27 cellular contexts compared by ENCODE assay signal in genomic region chr2:127115471-127116199, GRCh38. TPM values are rescaled to one million over a fixed set of nuclear protein-coding genes. Genes with fewer than 3 reads are reported as not detected.
DNase-seq lines count a peak whose midpoint lies in the region; ATAC-seq and TF ChIP-seq lines count a peak whose summit lies in the region.
"Had no signal": no experiment of that assay in that cellular context is flagged by ENCODE, and none has a peak within 500 bp of the region (broad histone marks: within the 10 kb centered on the region; RNA-seq: fewer than 3 reads in every experiment).

No MANE protein-coding gene starts in this region.

- H3K4me3 ChIP-seq in body of pancreas (no peak overlapping the region), right lobe of liver (no peak overlapping the region), spleen (no peak overlapping the region), vagina (no peak overlapping the region)
- H3K4me3 ChIP-seq: adrenal gland, Peyer's patch, SJCRH30, tibial artery had no signal

- WGBS in body of pancreas, 2 donors, result 47 to 55% methylated on average over 8 to 11 of the region's 11 CpGs
- WGBS in right lobe of liver (ENCODE audit: insufficient coverage, low coverage, low lambda C conversion rate, missing lambda C conversion rate), result 31% methylated on average over 11 of the region's 11 CpGs
- WGBS in spleen, 5 donors, result 84 to 90% (median 87%) methylated on average over 11 of the region's 11 CpGs

- ATAC-seq in body of pancreas (peak; percentile 40), right lobe of liver (peak; percentile 81 to 90 (median 89))
- ATAC-seq: activated T-cell treated with anti-CD3 and anti-CD28 coated beads, Interleukin-2, amount 50 U/mL, for 72 hours; T-cell had no signal

- no peaks in the 10 kb centered on the region for H3K36me3 ChIP-seq in body of pancreas (replicated peaks in 1 of 2; ENCODE audit: insufficient read depth in 1 of 2, low read depth in 2 of 2)
- H3K36me3 ChIP-seq in right lobe of liver, result no peaks in the 10 kb centered on the region
- no peaks in the 10 kb centered on the region for H3K36me3 ChIP-seq in spleen
- no peaks in the 10 kb centered on the region for H3K36me3 ChIP-seq in vagina
- H3K36me3 ChIP-seq: adrenal gland, BE2C, Peyer's patch, SJCRH30, tibial artery had no signal

- DNase-seq in Ammon's horn (ENCODE audit: low spot score) (peak; percentile 1), body of pancreas (no peak), right lobe of liver (peak in 2 of 3 donors; percentile 62 to 71), spleen (peak; percentile 62), NCI-H2029 treated with DMSO at 0.1 percent for 48 hours (lab: John Stamatoyannopoulos, UW) (no peak), vagina (ENCODE audit: extremely low spot score in 2 of 2) (no peak), H4 (ENCODE audit: low spot score) (no peak), G401 (ENCODE audit: low spot score) (no peak)
- DNase-seq: activated naive CD4-positive, alpha-beta T cell treated with Interleukin-2 at 50 U/mL for 16 hours; activated T-cell treated with anti-CD3 and anti-CD28 coated beads, Interleukin-2, amount 50 U/mL, for 72 hours; BE2C; DMS79; glutamatergic neuron; Karpas-422; mammary epithelial cell; MV-4-11; NCI-H1694; NCI-H2171 treated with DMSO at 0.1 percent for 48 hours; NCI-H524; NK-92 treated with Interleukin-12 subunit alpha and Interleukin-12 subunit beta, amount 100 ng/mL, for 24 hours; SJCRH30; stimulated activated CD4-positive, alpha-beta T cell treated with anti-CD3 and anti-CD28 coated beads, Interleukin-4, amount 100 ng/mL, for 4 hours; stimulated activated naive CD4-positive, alpha-beta T cell treated with Interleukin-2 at 50 U/mL for 16 hours; tibial artery had no signal

- H3K27ac ChIP-seq in body of pancreas, result no peak overlapping the region
- peak overlapping the region; percentile 13 to 61 (median 47) for H3K27ac ChIP-seq in right lobe of liver
- H3K27ac ChIP-seq in spleen, result no peak overlapping the region
- no peak overlapping the region for H3K27ac ChIP-seq in vagina
- H3K27ac ChIP-seq: adrenal gland, Peyer's patch, SJCRH30, tibial artery had no signal

- H3K4me1 ChIP-seq in body of pancreas (peaks cover 6% of the 10 kb centered on the region), right lobe of liver (peaks cover 0 to 21% (median 6%) of the 10 kb centered on the region in 4 donors), spleen (peaks cover 0 to 4% (median 0%) of the 10 kb centered on the region in 6 donors), vagina (no peaks in the 10 kb centered on the region)
- H3K4me1 ChIP-seq: adrenal gland, Peyer's patch, tibial artery had no signal

- TF ChIP-seq POLR2A in body of pancreas (IDR thresholded peaks at IDR 0.05) (no peak), right lobe of liver (IDR thresholded peaks at IDR 0.05) (no peak), spleen (IDR thresholded peaks at IDR 0.05) (no peak), vagina (IDR thresholded peaks at IDR 0.05) (no peak)

- H3K9me3 ChIP-seq in body of pancreas, result no peaks in the 10 kb centered on the region
- H3K9me3 ChIP-seq in right lobe of liver, result no peaks in the 10 kb centered on the region
- no peaks in the 10 kb centered on the region for H3K9me3 ChIP-seq in spleen
- no peaks in the 10 kb centered on the region for H3K9me3 ChIP-seq in vagina
- H3K9me3 ChIP-seq: adrenal gland, BE2C, Peyer's patch, SJCRH30, tibial artery had no signal

- TF ChIP-seq CTCF in body of pancreas (IDR thresholded peaks at IDR 0.05) (no peak), right lobe of liver (IDR thresholded peaks at IDR 0.05) (no peak), spleen (IDR thresholded peaks at IDR 0.05 in 8 of 11, conservative IDR thresholded peaks at IDR 0.05 in 3 of 11) (no peak), vagina (IDR thresholded peaks at IDR 0.05) (no peak)

- in situ Hi-C loops in G401 (cut with HindIII; ENCODE audit: low sequenced_read_pairs), result no loop called here

- H3K27me3 ChIP-seq in body of pancreas (no peaks in the 10 kb centered on the region), right lobe of liver (no peaks in the 10 kb centered on the region), spleen (replicated peaks in 1 of 7) (no peaks in the 10 kb centered on the region), vagina (no peaks in the 10 kb centered on the region)
- H3K27me3 ChIP-seq: adrenal gland, BE2C, Peyer's patch, SJCRH30, tibial artery had no signal

- intact Hi-C loops in body of pancreas (cut with DNase I) (no loop called here), right lobe of liver (cut with DNase I) (no loop called here), spleen (cut with DNase I; ENCODE audit: low total_unique reads) (no loop called here), vagina (cut with DNase I) (no loop called here)

RNA-seq across cellular contexts. Expression of gene BIN1, which starts 8.7 kb away (rescaled TPM):
- 10 to 100 TPM; 24.4 to 43.5 TPM for total RNA-seq in body of pancreas
- 10 to 100 TPM; 20.4 to 30.8 (median 26.3) TPM for total RNA-seq in right lobe of liver
- total RNA-seq in spleen, result 100 to 1,000 TPM in 2 of 7 donors, 10 to 100 TPM in 5; 60.0 to 123 (median 68.8) TPM
- polyA plus RNA-seq in spleen, result 100 to 1,000 TPM in 1 of 3 donors, 10 to 100 TPM in 2; 57.2 to 106 (median 71.9) TPM
- 60.9 TPM for total RNA-seq in vagina
- 60.0 and 61.7 TPM in 2 replicates for total RNA-seq in H4 (2014; rRNA removed; shearing (Covaris generic))
- 11.1 and 14.2 TPM in 2 replicates for total RNA-seq in G401 (2014; rRNA removed; shearing (Covaris generic))

Comparison
In these comparisons a context has a peak if more than half of its experiments do, and no peak if none do; other contexts are left out.
1. DNase-seq: peak in Ammon's horn (single experiment), right lobe of liver (2 of 3) and spleen (single experiment); none in body of pancreas (0 of 4), NCI-H2029 treated with DMSO at 0.1 percent for 48 hours (single experiment), vagina (0 of 2), H4 (single experiment) and G401 (single experiment).
2. H3K27ac ChIP-seq: peak in right lobe of liver (3 of 3); none in body of pancreas (0 of 4), spleen (0 of 8) and vagina (single experiment).